ENCODE assay signal across 23 cellular contexts in genomic region chr3:42340466-42340865, GRCh38.
"Had no signal": no experiment of that assay in that cellular context is flagged by ENCODE, and none has a peak within 500 bp of the region (broad histone marks: within the 10 kb centered on the region; RNA-seq: fewer than 3 reads in every experiment).

No MANE protein-coding gene starts in this region.

- FAIRE-seq: kidney had no signal

- H3K9me3 Mint-ChIP-seq: dendritic cell treated with granulocyte-macrophage colony-stimulating factor and Interleukin-4, amounts not matched to agents 40 ng/mL and 50 ng/mL, for 4 days; mesothelial cell of epicardium; natural killer cell; stimulated activated memory B cell treated with anti-CD40 and anti-IgM and Interleukin-4, amounts not matched to agents 10 μg/mL and 1 μg/mL and 100 μg/mL, for 72 hours; stimulated activated naive CD8-positive, alpha-beta T cell treated with anti-CD3 and anti-CD28 coated beads, Interleukin-15, Interleukin-2, amounts not matched to agents 100 ng/mL and 50 ng/mL, for 24 hours had no signal

- H3K9me3 ChIP-seq: left ventricle myocardium inferior, lower lobe of right lung, spleen, tibial artery, upper lobe of left lung, vagina had no signal

- H2AFZ ChIP-seq: hepatocyte had no signal

- H3K79me2 ChIP-seq: hepatocyte had no signal

- ATAC-seq: foreskin keratinocyte; left cardiac atrium; lower lobe of right lung; natural killer cell; right cardiac atrium; stimulated activated memory B cell treated with anti-CD40 and anti-IgM and Interleukin-4, amounts not matched to agents 10 μg/mL and 1 μg/mL and 100 μg/mL, for 72 hours had no signal

- H3K36me3 Mint-ChIP-seq: memory B cell; mesothelial cell of epicardium; natural killer cell; stimulated activated memory B cell treated with anti-CD40 and anti-IgM and Interleukin-4, amounts not matched to agents 10 μg/mL and 1 μg/mL and 100 μg/mL, for 72 hours had no signal

- H3K36me3 ChIP-seq: left ventricle myocardium inferior, lower lobe of right lung, spleen, tibial artery, upper lobe of left lung, vagina had no signal

- H3K4me1 ChIP-seq: foreskin keratinocyte, left ventricle myocardium inferior, lower lobe of right lung, spleen, tibial artery, upper lobe of left lung, vagina had no signal

- DNase-seq: erythroblast; foreskin keratinocyte; kidney; left cardiac atrium; left ventricle myocardium inferior; lower lobe of right lung; natural killer cell; posterior cingulate gyrus; right cardiac atrium; spleen; stimulated activated CD4-positive, alpha-beta T cell treated with anti-CD3 and anti-CD28 coated beads, Interleukin-15, amount 100 ng/mL, for 24 hours; stimulated activated CD4-positive, alpha-beta T cell treated with anti-CD3 and anti-CD28 coated beads, Interleukin-1b, Interleukin-23, amount 100 ng/mL, for 48 hours; stimulated activated CD4-positive, alpha-beta T cell treated with anti-CD3 and anti-CD28 coated beads, Interleukin-4, amount 100 ng/mL, for 24 hours; tibial artery; upper lobe of left lung had no signal

- H3K4me3 ChIP-seq: hepatocyte, left ventricle myocardium inferior, lower lobe of right lung, spleen, tibial artery, upper lobe of left lung, vagina had no signal

- H3K27ac Mint-ChIP-seq: dendritic cell treated with granulocyte-macrophage colony-stimulating factor and Interleukin-4, amounts not matched to agents 40 ng/mL and 50 ng/mL, for 4 days; memory B cell; mesothelial cell of epicardium; natural killer cell; stimulated activated memory B cell treated with anti-CD40 and anti-IgM and Interleukin-4, amounts not matched to agents 10 μg/mL and 1 μg/mL and 100 μg/mL, for 72 hours; stimulated activated naive CD8-positive, alpha-beta T cell treated with anti-CD3 and anti-CD28 coated beads, Interleukin-15, Interleukin-2, amounts not matched to agents 100 ng/mL and 50 ng/mL, for 24 hours had no signal

- H3K27me3 ChIP-seq: upper lobe of left lung, vagina had no signal

- H3K4me3 Mint-ChIP-seq: dendritic cell treated with granulocyte-macrophage colony-stimulating factor and Interleukin-4, amounts not matched to agents 40 ng/mL and 50 ng/mL, for 4 days; memory B cell; mesothelial cell of epicardium; natural killer cell; neural crest cell; stimulated activated memory B cell treated with anti-CD40 and anti-IgM and Interleukin-4, amounts not matched to agents 10 μg/mL and 1 μg/mL and 100 μg/mL, for 72 hours; stimulated activated naive CD8-positive, alpha-beta T cell treated with anti-CD3 and anti-CD28 coated beads, Interleukin-15, Interleukin-2, amounts not matched to agents 100 ng/mL and 50 ng/mL, for 24 hours had no signal

- H3K27ac ChIP-seq: foreskin keratinocyte, hepatocyte, left ventricle myocardium inferior, lower lobe of right lung, spleen, tibial artery, upper lobe of left lung, vagina had no signal

- H3K4me2 ChIP-seq: hepatocyte had no signal

- H3K27me3 Mint-ChIP-seq: stimulated activated naive CD8-positive, alpha-beta T cell treated with anti-CD3 and anti-CD28 coated beads, Interleukin-15, Interleukin-2, amounts not matched to agents 100 ng/mL and 50 ng/mL, for 24 hours had no signal

- H3K4me1 Mint-ChIP-seq: memory B cell; mesothelial cell of epicardium; natural killer cell; neural crest cell; stimulated activated memory B cell treated with anti-CD40 and anti-IgM and Interleukin-4, amounts not matched to agents 10 μg/mL and 1 μg/mL and 100 μg/mL, for 72 hours had no signal
